ENCODE assay signal across 16 cellular contexts in genomic region chr3:149670742-149671492, GRCh38. TPM values are rescaled to one million over a fixed set of nuclear protein-coding genes. Genes with fewer than 3 reads are reported as not detected.
DNase-seq lines count a peak whose midpoint lies in the region; ATAC-seq and TF ChIP-seq lines count a peak whose summit lies in the region.
"Had no signal": no experiment of that assay in that cellular context is flagged by ENCODE, and none has a peak within 500 bp of the region (broad histone marks: within the 10 kb centered on the region; RNA-seq: fewer than 3 reads in every experiment).

No MANE protein-coding gene starts in this region.

- peak overlapping the region; percentile 51 for H2BK12ac ChIP-seq in trophoblast cell (ENCODE audit: low read length)

- no peak overlapping the region for H4K8ac ChIP-seq in trophoblast cell (ENCODE audit: low read depth, low read length)

- no peak overlapping the region for H3K23ac ChIP-seq in trophoblast cell (ENCODE audit: low read length)

- no peak overlapping the region for H3K27ac Mint-ChIP-seq in chondrocyte (ENCODE audit: unreplicated experiment)
- H3K27ac Mint-ChIP-seq: activated CD4-positive, alpha-beta memory T cell treated with anti-CD3 and anti-CD28 coated beads for 36 hours; dendritic cell treated with granulocyte-macrophage colony-stimulating factor and Interleukin-4, amounts not matched to agents 40 ng/mL and 50 ng/mL, for 4 days; naive thymus-derived CD4-positive, alpha-beta T cell had no signal

- H3K14ac ChIP-seq in trophoblast cell (ENCODE audit: low read length), result no peak overlapping the region

- no peaks in the 10 kb centered on the region for H3K79me2 ChIP-seq in Karpas-422 (ENCODE audit: low read length)
- peaks cover 5% of the 10 kb centered on the region for H3K79me2 ChIP-seq in trophoblast cell (ENCODE audit: control insufficient read depth, insufficient read depth, low read length, poor library complexity)

- TF ChIP-seq CTCF in esophagus muscularis mucosa (IDR thresholded peaks at IDR 0.05) (no peak), chondrocyte (IDR thresholded peaks at IDR 0.05) (no peak)

- WGBS in esophagus muscularis mucosa, result 56% methylated on average over 10 of the region's 10 CpGs
- no CpG with 5 or more reads among the region's 10 CpGs for WGBS in trophoblast cell (ENCODE audit: extremely low coverage, insufficient coverage, insufficient read length)

- TF ChIP-seq EP300 in esophagus muscularis mucosa (IDR thresholded peaks at IDR 0.05), result no peak

- ATAC-seq in GM21723 (IDR thresholded peaks at IDR 0.05; ENCODE audit: unreplicated experiment), result peak; percentile 79
- ATAC-seq: naive thymus-derived CD4-positive, alpha-beta T cell had no signal

- no peaks in the 10 kb centered on the region for H3K36me3 Mint-ChIP-seq in chondrocyte (ENCODE audit: low read depth)
- H3K36me3 Mint-ChIP-seq: activated CD4-positive, alpha-beta memory T cell treated with anti-CD3 and anti-CD28 coated beads for 36 hours had no signal

- H3K4me2 ChIP-seq in Karpas-422 (ENCODE audit: low read depth, low read length, poor library complexity, severe bottlenecking) (no peak overlapping the region), trophoblast cell (ENCODE audit: low read length) (no peak overlapping the region)

- H4K91ac ChIP-seq in trophoblast cell (ENCODE audit: low read depth, low read length), result no peak overlapping the region

- no peak for TF ChIP-seq POLR2A in esophagus muscularis mucosa (IDR thresholded peaks at IDR 0.05; ENCODE audit: low read depth)

- DNase-seq in Karpas-422 (no peak), esophagus muscularis mucosa (ENCODE audit: extremely low spot score) (peak; percentile 70), trophoblast cell (peak; percentile 62 to 76), DMS 273 (lab: John Stamatoyannopoulos, UW; ENCODE audit: unreplicated experiment) (no peak), kidney glomerular epithelial cell (lab: John Stamatoyannopoulos, UW) (no peak), chondrocyte (ENCODE audit: low spot score) (no peak)
- DNase-seq: activated CD4-positive, alpha-beta memory T cell treated with anti-CD3 and anti-CD28 coated beads for 36 hours; DND-41; esophagus squamous epithelium; naive thymus-derived CD4-positive, alpha-beta T cell; NCI-H146; substantia nigra had no signal

- H3K4me1 ChIP-seq in Karpas-422 (ENCODE audit: low read length) (peaks cover 7% of the 10 kb centered on the region), esophagus muscularis mucosa (peaks cover 0 to 9% (median 0%) of the 10 kb centered on the region in 4 donors), trophoblast cell (ENCODE audit: control insufficient read depth in 1 of 2, insufficient read depth in 2 of 2, low read length in 2 of 2) (peaks cover 11 to 21% of the 10 kb centered on the region in 2 experiments)
- H3K4me1 ChIP-seq: ascending aorta had no signal

- no peak overlapping the region for H2AK5ac ChIP-seq in trophoblast cell (ENCODE audit: low read length)

- H3K9me3 Mint-ChIP-seq in chondrocyte (ENCODE audit: low read depth), result no peaks in the 10 kb centered on the region
- H3K9me3 Mint-ChIP-seq: activated CD4-positive, alpha-beta memory T cell treated with anti-CD3 and anti-CD28 coated beads for 36 hours; dendritic cell treated with granulocyte-macrophage colony-stimulating factor and Interleukin-4, amounts not matched to agents 40 ng/mL and 50 ng/mL, for 4 days had no signal

- H3K4me3 ChIP-seq in Karpas-422 (ENCODE audit: low read length), result no peak overlapping the region
- H3K4me3 ChIP-seq in esophagus muscularis mucosa, result no peak overlapping the region
- no peak overlapping the region for H3K4me3 ChIP-seq in trophoblast cell (ENCODE audit: low read depth, low read length)
- H3K4me3 ChIP-seq: ascending aorta, esophagus squamous epithelium had no signal

- H3K4ac ChIP-seq in trophoblast cell (ENCODE audit: low read depth, low read length), result no peak overlapping the region

- H3K36me3 ChIP-seq in Karpas-422 (ENCODE audit: insufficient read depth, low read length), result no peaks in the 10 kb centered on the region
- H3K36me3 ChIP-seq in esophagus muscularis mucosa, result no peaks in the 10 kb centered on the region
- no peaks in the 10 kb centered on the region for H3K36me3 ChIP-seq in trophoblast cell (ENCODE audit: control insufficient read depth in 1 of 2, insufficient read depth in 2 of 2, low read length in 2 of 2)
- H3K36me3 ChIP-seq: ascending aorta, esophagus squamous epithelium had no signal

- no peak overlapping the region for H3K27ac ChIP-seq in Karpas-422 (ENCODE audit: low read length)
- peak overlapping the region in 1 of 4 donors; percentile 39 for H3K27ac ChIP-seq in esophagus muscularis mucosa (replicated peaks in 1 of 4)
- H3K27ac ChIP-seq in trophoblast cell (ENCODE audit: low read depth, low read length), result peak overlapping the region; percentile 19
- H3K27ac ChIP-seq: ascending aorta, C4-2B, esophagus squamous epithelium had no signal

- H2BK120ac ChIP-seq in trophoblast cell (ENCODE audit: insufficient read depth, low read length, poor library complexity), result no peak overlapping the region

- 0 out of 2 replicates have a peak, but pooled peaks cover 2% of the 10 kb centered on the region for H3K27me3 ChIP-seq in Karpas-422 (ENCODE audit: low read length)
- H3K27me3 ChIP-seq in esophagus muscularis mucosa, result no peaks in the 10 kb centered on the region
- H3K27me3 ChIP-seq in trophoblast cell (ENCODE audit: insufficient read depth, low read length), result no peaks in the 10 kb centered on the region
- H3K27me3 ChIP-seq: ascending aorta, esophagus squamous epithelium had no signal

- H3K18ac ChIP-seq in trophoblast cell (ENCODE audit: low read length), result no peak overlapping the region

- H3K9ac ChIP-seq in Karpas-422 (ENCODE audit: low read length), result no peak overlapping the region
- H3K9ac ChIP-seq in trophoblast cell (ENCODE audit: low read length), result no peak overlapping the region

- no peaks in the 10 kb centered on the region for H4K20me1 ChIP-seq in Karpas-422 (ENCODE audit: insufficient read depth, low read depth, low read length)

- H3K79me1 ChIP-seq in trophoblast cell (ENCODE audit: low read length), result peaks cover 30% of the 10 kb centered on the region

- peaks cover 4% of the 10 kb centered on the region for H3K4me1 Mint-ChIP-seq in chondrocyte (ENCODE audit: low read depth)

- H3K9me2 ChIP-seq in Karpas-422 (replicated peaks; ENCODE audit: insufficient read depth, low read length), result no peaks in the 10 kb centered on the region

- intact Hi-C loops in esophagus muscularis mucosa (cut with DNase I), result loop anchor here (5.0 kb wide), 1 partner anchor 46 kb away; no protein-coding TSS in a partner anchor

- 0 out of 2 replicates have a peak overlapping the region, but pooled peaks have one; percentile 27 for H2AFZ ChIP-seq in Karpas-422 (ENCODE audit: low read length)
- H2AFZ ChIP-seq in trophoblast cell (ENCODE audit: insufficient read depth, low read length, poor library complexity), result no peak overlapping the region

- H3K9me3 ChIP-seq in Karpas-422 (ENCODE audit: low read length) (no peaks in the 10 kb centered on the region), esophagus muscularis mucosa (no peaks in the 10 kb centered on the region), trophoblast cell (ENCODE audit: insufficient read depth, low read depth, low read length) (no peaks in the 10 kb centered on the region)
- H3K9me3 ChIP-seq: ascending aorta, esophagus squamous epithelium had no signal

- H2BK5ac ChIP-seq in trophoblast cell (ENCODE audit: low read depth, low read length, poor library complexity), result no peak overlapping the region

- no peaks in the 10 kb centered on the region for H3K27me3 Mint-ChIP-seq in chondrocyte (ENCODE audit: low read depth)

- H4K12ac ChIP-seq in trophoblast cell (ENCODE audit: low read depth, low read length), result no peak overlapping the region

- H3K4me3 Mint-ChIP-seq in chondrocyte (ENCODE audit: unreplicated experiment), result no peak overlapping the region
- H3K4me3 Mint-ChIP-seq: activated CD4-positive, alpha-beta memory T cell treated with anti-CD3 and anti-CD28 coated beads for 36 hours; dendritic cell treated with granulocyte-macrophage colony-stimulating factor and Interleukin-4, amounts not matched to agents 40 ng/mL and 50 ng/mL, for 4 days; naive thymus-derived CD4-positive, alpha-beta T cell had no signal

RNA-seq across cellular contexts. Expression of gene WWTR1, which starts 13.1 kb away (rescaled TPM):
- total RNA-seq in Karpas-422 (2014; rRNA removed; shearing (Covaris generic); ENCODE audit: low replicate concordance), result 0.11 TPM in 1 of 2 replicates, not detected in the other
- total RNA-seq in esophagus muscularis mucosa (100 to 1,000 TPM; 346 to 535 (median 463) TPM), chondrocyte (107 to 121 TPM (median 111 TPM) in 3 replicates)
- polyA plus RNA-seq in trophoblast cell (2013), result 60.2 and 61.6 TPM in 2 replicates

Comparison
In these comparisons a context has a peak if more than half of its experiments do, and no peak if none do; other contexts are left out.
1. DNase-seq: peak in esophagus muscularis mucosa (single experiment) and trophoblast cell (2 of 2); none in Karpas-422 (single experiment), DMS 273 (single experiment), kidney glomerular epithelial cell (single experiment) and chondrocyte (single experiment).
2. RNA of gene WWTR1, which starts 13.1 kb away (total RNA-seq): 346 to 535 TPM in esophagus muscularis mucosa and 107 to 121 TPM in chondrocyte; 0.11 TPM in Karpas-422; every median in the first group is over 10 times any median in the second.